9 cellular contexts compared by ENCODE assay signal in the genomic region with DNA sequence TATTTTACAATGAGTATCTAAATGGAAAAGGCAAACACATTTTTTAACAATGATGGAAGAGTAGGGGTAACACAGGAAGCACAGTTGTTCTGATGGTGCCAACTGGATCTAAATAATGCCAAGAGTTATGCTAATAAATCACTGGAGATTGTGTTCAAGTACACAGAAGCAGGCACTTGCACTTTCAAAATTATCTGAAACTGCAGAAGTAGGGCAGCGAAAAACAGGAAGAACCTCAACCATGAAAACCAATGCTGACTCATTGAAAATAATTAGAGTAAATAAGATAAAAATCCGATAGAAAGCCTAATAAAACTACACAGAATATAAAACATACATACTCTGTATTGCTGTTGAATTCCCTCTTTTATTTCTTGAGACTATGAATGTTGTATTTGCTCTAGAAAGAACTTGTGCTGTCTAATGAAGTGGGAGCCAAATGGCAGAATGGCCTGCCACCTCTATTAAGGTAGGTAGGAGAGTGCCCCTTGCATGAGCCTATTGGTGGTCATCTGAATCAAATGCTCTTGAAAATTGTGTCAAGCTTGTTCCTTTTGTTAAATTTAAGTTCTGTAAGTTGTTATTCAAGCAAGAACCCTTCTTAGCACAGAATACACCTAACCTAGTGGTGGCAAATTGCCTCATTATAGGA.
DNase-seq lines count a peak whose midpoint lies in the region; ATAC-seq and TF ChIP-seq lines count a peak whose summit lies in the region.
"Had no signal": no experiment of that assay in that cellular context is flagged by ENCODE, and none has a peak within 500 bp of the region (broad histone marks: within the 10 kb centered on the region; RNA-seq: fewer than 3 reads in every experiment).

No MANE protein-coding gene starts in this region.

- no peak overlapping the region for H3K27ac ChIP-seq in RWPE1

- no peaks in the 10 kb centered on the region for H3K27me3 Mint-ChIP-seq in activated CD8-positive, alpha-beta T cell treated with anti-CD3 and anti-CD28 coated beads for 36 hours

- no peak overlapping the region for H3K4me3 Mint-ChIP-seq in activated CD8-positive, alpha-beta T cell treated with anti-CD3 and anti-CD28 coated beads for 36 hours

- TF ChIP-seq CTCF in activated CD8-positive, alpha-beta T cell treated with anti-CD3 and anti-CD28 coated beads for 36 hours (IDR thresholded peaks at IDR 0.05): no peak
- no peak for TF ChIP-seq CTCF in RWPE1 (conservative IDR thresholded peaks at IDR 0.05; ENCODE audit: low read depth)

- H3K27ac Mint-ChIP-seq in activated CD8-positive, alpha-beta T cell treated with anti-CD3 and anti-CD28 coated beads for 36 hours: no peak overlapping the region

- peak; percentile 89 for ATAC-seq in GM18498 (IDR thresholded peaks at IDR 0.05; ENCODE audit: unreplicated experiment)
- peak; percentile 88 for ATAC-seq in GM21528 (IDR thresholded peaks at IDR 0.05; ENCODE audit: low FRiP score, unreplicated experiment)
- ATAC-seq in HG03457 (IDR thresholded peaks at IDR 0.05; ENCODE audit: unreplicated experiment): peak; percentile 80
- ATAC-seq in activated CD8-positive, alpha-beta T cell treated with anti-CD3 and anti-CD28 coated beads for 36 hours: no peak

- H3K36me3 Mint-ChIP-seq in activated CD8-positive, alpha-beta T cell treated with anti-CD3 and anti-CD28 coated beads for 36 hours (ENCODE audit: low read depth): no peaks in the 10 kb centered on the region

- CTCF ChIA-PET in activated CD8-positive, alpha-beta T cell treated with anti-CD3 and anti-CD28 coated beads for 36 hours (lab: Charles Lee): no interaction called here
- CTCF ChIA-PET in RWPE1 (lab: Yijun Ruan, JAX): interaction anchor here (0.6 kb wide), 1 partner anchor 13 kb away, joined by 4 read pairs; no protein-coding TSS in a partner anchor

- H3K9me3 Mint-ChIP-seq in activated CD8-positive, alpha-beta T cell treated with anti-CD3 and anti-CD28 coated beads for 36 hours: no peaks in the 10 kb centered on the region

- intact Hi-C loops in activated CD8-positive, alpha-beta T cell treated with anti-CD3 and anti-CD28 coated beads for 36 hours (cut with micrococcal nuclease): no loop called here

- peaks cover 2% of the 10 kb centered on the region for H3K4me1 Mint-ChIP-seq in activated CD8-positive, alpha-beta T cell treated with anti-CD3 and anti-CD28 coated beads for 36 hours (ENCODE audit: low read depth)

- POLR2A ChIA-PET in activated CD8-positive, alpha-beta T cell treated with anti-CD3 and anti-CD28 coated beads for 36 hours (lab: Charles Lee): no interaction called here
- POLR2A ChIA-PET in RWPE1 (lab: Yijun Ruan, JAX; ENCODE audit: low non-redundant PET): no interaction called here

- DNase-seq in dermis blood vessel endothelial cell (peak; percentile 61), GDM1 (lab: John Stamatoyannopoulos, UW) (no peak), anterior cingulate cortex (lab: John Stamatoyannopoulos, UW) (no peak), RWPE1 (ENCODE audit: low spot score) (no peak)
- DNase-seq in activated CD8-positive, alpha-beta T cell treated with anti-CD3 and anti-CD28 coated beads for 36 hours: no peak
- DNase-seq: trophoblast cell had no signal
